Comparison of ENCODE assay signal across 1 cellular context in genomic region chr10:25024528-25024927, GRCh38.
TF ChIP-seq lines count a peak whose summit lies in the region.

No MANE protein-coding gene starts in this region.

TF ChIP-seq in SK-N-SH, 30 proteins besides CTCF, POLR2A, EP300 and RAD21 (continued from another document):
- TF ChIP-seq REST (IDR thresholded peaks at IDR 0.05; ENCODE audit: low read depth, low read length) (no peak), FOXM1 (IDR thresholded peaks at IDR 0.05; ENCODE audit: low read depth) (no peak), ELF1 (IDR thresholded peaks at IDR 0.05) (no peak), JUND (IDR thresholded peaks at IDR 0.05) (no peak), MEF2A (IDR thresholded peaks at IDR 0.05; ENCODE audit: borderline replicate concordance, low read depth) (no peak), TCF12 (IDR thresholded peaks at IDR 0.05) (no peak), RCOR1 (IDR thresholded peaks at IDR 0.05; ENCODE audit: low read length) (no peak), RFX5 (IDR thresholded peaks at IDR 0.05; ENCODE audit: low read length) (no peak), YY1 (IDR thresholded peaks at IDR 0.05; ENCODE audit: low read depth) (no peak), GATA2 (CRISPR knock-in tag; IDR thresholded peaks at IDR 0.05) (no peak), IRF3 (IDR thresholded peaks at IDR 0.05; ENCODE audit: low read depth, low read length) (no peak), TEAD4 (IDR thresholded peaks at IDR 0.05; ENCODE audit: borderline replicate concordance, insufficient read depth) (no peak), FOSL2 (IDR thresholded peaks at IDR 0.05; ENCODE audit: borderline replicate concordance, low read depth) (no peak)
